16 cellular contexts compared by ENCODE assay signal in the genomic region with DNA sequence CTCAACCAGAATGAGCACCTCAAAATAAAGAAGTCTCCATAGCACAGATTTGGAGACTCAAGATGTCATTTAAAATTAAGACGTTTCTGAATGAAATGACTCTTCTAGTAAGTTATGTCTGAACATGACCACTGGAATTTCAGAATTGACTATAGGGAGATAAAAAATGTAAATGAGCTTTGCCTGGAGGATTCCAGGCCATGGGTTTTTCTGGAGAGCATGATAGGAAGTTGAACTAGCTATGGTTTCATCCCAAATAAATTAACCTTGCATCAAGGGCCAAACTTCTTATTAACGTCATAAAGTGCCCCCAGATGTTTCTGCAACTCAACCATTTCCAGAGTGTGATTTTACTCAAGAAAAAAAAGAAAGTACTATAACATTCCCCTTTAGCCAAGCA.
"Had no signal": no experiment of that assay in that cellular context is flagged by ENCODE, and none has a peak within 500 bp of the region (broad histone marks: within the 10 kb centered on the region; RNA-seq: fewer than 3 reads in every experiment).

No MANE protein-coding gene starts in this region.

- H3K4me3 ChIP-seq: coronary artery, esophagus squamous epithelium, transverse colon had no signal

- DNase-seq: activated CD4-positive, CD25-positive, alpha-beta regulatory T cell treated with anti-CD3 and anti-CD28 coated beads, Interleukin-2, amount 50 U/mL, for 72 hours; activated naive CD8-positive, alpha-beta T cell treated with anti-CD3 and anti-CD28 coated beads, Interleukin-2, amount 10 ng/mL, durations not matched to agents 7 days and 5 days; anterior cingulate cortex; caudate nucleus; esophagus squamous epithelium; hypothalamus; kidney glomerular epithelial cell; left ventricle myocardium superior; mesendoderm; posterior cingulate gyrus; retina; stimulated activated CD4-positive, alpha-beta T cell treated with anti-CD3 and anti-CD28 coated beads, Interleukin-2, amount 100 ng/mL, for 48 hours; transverse colon had no signal

- ATAC-seq: left ventricle myocardium superior; natural killer cell treated with Interleukin-12 subunit alpha and Interleukin-12 subunit beta and Interleukin-15 and Interleukin-18, amount 100 ng/mL, for 72 hours; stimulated activated memory B cell treated with anti-CD40 and anti-IgM and Interleukin-4, amounts not matched to agents 10 μg/mL and 1 μg/mL and 100 μg/mL, for 72 hours had no signal
